Comparison of ENCODE assay signal across 15 cellular contexts in genomic region chr7:85693326-85693725, GRCh38.
DNase-seq lines count a peak whose midpoint lies in the region; TF ChIP-seq lines count a peak whose summit lies in the region.
"Had no signal": no experiment of that assay in that cellular context is flagged by ENCODE, and none has a peak within 500 bp of the region (broad histone marks: within the 10 kb centered on the region; RNA-seq: fewer than 3 reads in every experiment).

No MANE protein-coding gene starts in this region.

- H4K20me1 ChIP-seq in osteoblast (ENCODE audit: insufficient read depth, low read length) = no peaks in the 10 kb centered on the region

- TF ChIP-seq CTCF in fibroblast of mammary gland (conservative IDR thresholded peaks at IDR 0.05; ENCODE audit: control insufficient read depth, insufficient read depth, low read depth, low read length) (no peak), osteoblast (IDR thresholded peaks at IDR 0.05; ENCODE audit: extremely low read depth, low read depth, low read length) (no peak)

- H3K9ac ChIP-seq in SK-N-MC (ENCODE audit: insufficient read length) = no peak overlapping the region

- no peaks in the 10 kb centered on the region for H3K27me3 ChIP-seq in osteoblast (ENCODE audit: insufficient read depth, low read length)

- DNase-seq in NOMO-1 treated with DMSO at 0.1 percent for 48 hours (lab: John Stamatoyannopoulos, UW; ENCODE audit: unreplicated experiment) = peak; percentile 35
- DNase-seq in NOMO-1 (lab: John Stamatoyannopoulos, UW; ENCODE audit: unreplicated experiment in 2 of 2) = no peak
- peak; percentile 7 for DNase-seq in AG08395 (ENCODE audit: low spot score)
- no peak for DNase-seq in SK-N-MC (ENCODE audit: low read depth, low spot score)
- DNase-seq in fibroblast of mammary gland (ENCODE audit: low read depth) = peak; percentile 24
- no peak for DNase-seq in activated naive CD4-positive, alpha-beta T cell treated with anti-CD3 and anti-CD28 coated beads, Interleukin-2, amount 50 U/mL, for 16 hours
- DNase-seq in osteoblast (ENCODE audit: insufficient read length, low spot score, missing footprints) = no peak
- DNase-seq: 8988T; ACHN; CD8-positive, alpha-beta T cell; COR-L47; DMS153; DMS79 treated with DMSO at 0.1 percent for 48 hours; GDM1 had no signal

- no peaks in the 10 kb centered on the region for H3K79me2 ChIP-seq in osteoblast (ENCODE audit: insufficient read depth, low read length)

- H3K4me1 ChIP-seq in osteoblast (ENCODE audit: insufficient read depth, low read length) = no peaks in the 10 kb centered on the region
- H3K4me1 ChIP-seq: HAP-1 had no signal

- H3K4me3 ChIP-seq in SK-N-MC (no peak overlapping the region), fibroblast of mammary gland (ENCODE audit: control insufficient read depth, low read depth, low read length) (no peak overlapping the region), osteoblast (ENCODE audit: insufficient read depth, low read length) (no peak overlapping the region)
- H3K4me3 ChIP-seq: HAP-1 had no signal

- H3K27ac ChIP-seq in SK-N-MC = peak overlapping the region; percentile 26; the same call in 1 of the 2 replicates
- H3K27ac ChIP-seq in osteoblast (ENCODE audit: low read depth, low read length) = no peak overlapping the region

- no peaks in the 10 kb centered on the region for H3K9me3 ChIP-seq in SK-N-MC (ENCODE audit: low read depth, low read length)
- H3K9me3 ChIP-seq in osteoblast (ENCODE audit: low read depth, low read length) = no peaks in the 10 kb centered on the region
- H3K9me3 ChIP-seq: HAP-1 had no signal

- H3K36me3 ChIP-seq in SK-N-MC (ENCODE audit: insufficient read depth, low read length) (no peaks in the 10 kb centered on the region), osteoblast (ENCODE audit: insufficient read depth, low read length) (no peaks in the 10 kb centered on the region)
- H3K36me3 ChIP-seq: HAP-1 had no signal

- H3K4me2 ChIP-seq in osteoblast (ENCODE audit: insufficient read depth, low read length) = no peak overlapping the region

- H2AFZ ChIP-seq in osteoblast (ENCODE audit: low read length) = no peak overlapping the region

Comparison
In these comparisons a context has a peak if more than half of its experiments do, and no peak if none do; other contexts are left out.
1. DNase-seq: peak in NOMO-1 treated with DMSO at 0.1 percent for 48 hours (single experiment), AG08395 (single experiment) and fibroblast of mammary gland (single experiment); none in NOMO-1 (0 of 2), SK-N-MC (single experiment), activated naive CD4-positive, alpha-beta T cell treated with anti-CD3 and anti-CD28 coated beads, Interleukin-2, amount 50 U/mL, for 16 hours (single experiment) and osteoblast (single experiment).